In the genomic region with DNA sequence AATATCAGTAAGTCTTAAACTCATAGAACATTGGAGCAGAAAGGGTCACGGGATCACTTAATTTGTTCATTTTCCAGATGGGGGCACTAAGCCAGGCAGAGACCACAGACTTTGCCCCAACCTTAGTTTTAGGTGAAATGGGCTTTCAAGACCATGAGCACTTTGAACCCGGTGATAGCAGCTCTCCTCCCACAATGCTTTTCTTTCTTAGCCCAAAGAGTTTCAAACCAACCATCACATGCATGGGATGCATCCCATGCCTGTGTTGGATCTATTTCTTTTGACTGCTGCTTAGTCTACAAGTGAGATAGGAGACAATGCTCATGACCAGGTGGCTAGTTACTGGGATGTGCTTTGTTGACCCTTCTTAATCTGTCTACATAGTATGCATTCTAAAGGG, we compare ENCODE assay signal across 23 cellular contexts.
"Had no signal": no experiment of that assay in that cellular context is flagged by ENCODE, and none has a peak within 500 bp of the region (broad histone marks: within the 10 kb centered on the region; RNA-seq: fewer than 3 reads in every experiment).

No MANE protein-coding gene starts in this region.

- H3K4me1 ChIP-seq: left ventricle myocardium inferior, psoas muscle, sigmoid colon, upper lobe of right lung had no signal

- H3K27ac ChIP-seq: epithelial cell of prostate, left ventricle myocardium inferior, ovary, psoas muscle, sigmoid colon, upper lobe of right lung had no signal

- DNase-seq: activated B cell treated with CpG ODN at 0.5 μM for 24 hours; activated naive CD4-positive, alpha-beta T cell treated with Interleukin-2 at 50 U/mL for 16 hours; activated T-cell treated with anti-CD3 and anti-CD28 coated beads for 4 hours; activated T-cell treated with anti-CD3 and anti-CD28 coated beads, Interleukin-2, amount 50 U/mL, for 72 hours; anterior cingulate cortex; dermis blood vessel endothelial cell; effector CD4-positive, alpha-beta T cell; islet precursor cell; left ventricle myocardium inferior; naive B cell; nephron progenitor cell; ovary; psoas muscle; sigmoid colon; small intestine; stimulated activated CD4-positive, alpha-beta T cell treated with anti-CD3 and anti-CD28 coated beads, Interleukin-4, amount 100 ng/mL, for 4 hours; stimulated activated CD8-positive, alpha-beta memory T cell treated with anti-CD3 and anti-CD28 coated beads, Interleukin-4, amount 100 ng/mL, for 48 hours; stimulated activated naive CD8-positive, alpha-beta T cell treated with anti-CD3 and anti-CD28 coated beads, Interleukin-15, amount 100 ng/mL, for 72 hours; substantia nigra; T1000; upper lobe of right lung had no signal

- H3K9me3 ChIP-seq: ovary, psoas muscle, sigmoid colon, upper lobe of right lung had no signal

- H3K4me3 ChIP-seq: left ventricle myocardium inferior, lung, ovary, psoas muscle, sigmoid colon, upper lobe of right lung had no signal

- H3K27me3 ChIP-seq: ovary, sigmoid colon, upper lobe of right lung had no signal

- H3K36me3 ChIP-seq: left ventricle myocardium inferior, ovary, sigmoid colon, upper lobe of right lung had no signal
